ENCODE assay signal across 8 cellular contexts in the genomic region with DNA sequence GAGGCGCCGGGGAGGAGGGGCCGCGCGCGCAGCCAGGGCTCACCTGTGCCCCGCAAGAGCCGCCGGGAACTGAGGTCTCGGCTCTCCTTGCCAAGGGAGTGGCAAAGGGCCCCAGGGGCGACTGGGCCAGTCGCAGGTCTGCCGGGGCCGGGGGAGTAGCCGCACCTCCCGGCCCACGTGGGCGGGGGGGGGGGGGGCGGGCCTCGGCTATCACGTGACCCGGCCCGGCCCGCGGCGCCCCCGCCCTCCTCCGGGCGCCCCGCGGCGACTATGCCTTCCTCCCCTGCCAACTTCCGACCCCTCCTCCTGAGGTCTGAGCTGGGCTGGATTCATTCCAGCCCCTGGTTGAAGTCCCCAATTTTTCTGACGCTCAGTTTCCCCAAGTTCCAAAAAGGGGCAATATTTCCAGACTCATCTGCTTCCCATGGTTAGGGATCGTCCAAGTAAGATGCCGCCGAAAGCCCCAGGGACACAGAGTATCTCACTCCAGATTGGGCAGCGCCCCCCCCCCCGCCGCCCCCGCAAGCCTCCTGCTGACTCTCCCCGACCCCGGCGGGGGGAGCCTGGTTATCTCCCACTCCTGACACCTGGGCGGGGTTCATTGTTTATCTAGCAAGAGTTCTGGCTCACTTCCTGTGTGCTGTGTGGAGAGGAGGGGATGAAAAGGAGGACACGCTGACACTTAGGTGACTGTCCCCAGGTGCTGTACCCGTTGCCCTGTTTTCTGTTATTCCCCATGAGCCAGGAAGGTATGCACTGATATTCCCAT. TPM values are rescaled to one million over a fixed set of nuclear protein-coding genes. Genes with fewer than 3 reads are reported as not detected.
DNase-seq lines count a peak whose midpoint lies in the region; ATAC-seq and TF ChIP-seq lines count a peak whose summit lies in the region.

Gene TMC6, minus strand, starts transcription at position 140 of the 769 bp plus-strand sequence. CDS start 1,923 bp downstream, outside the sequence.

- no peaks in the 10 kb centered on the region for H3K27me3 ChIP-seq in Karpas-422 (ENCODE audit: low read length)

- no peak for TF ChIP-seq CTCF in astrocyte of the cerebellum (IDR thresholded peaks at IDR 0.05; ENCODE audit: low read depth, low read length, missing control alignments)

- DNase-seq in Karpas-422 (peak; percentile 94), T-helper 1 cell (peak; percentile 58 to 85 (median 71)), astrocyte of the cerebellum (ENCODE audit: low read depth) (no peak), hippocampal formation (lab: John Stamatoyannopoulos, UW) (peak; percentile 25 to 61), renal cortical epithelial cell (ENCODE audit: low read depth) (no peak), NCI-H446 treated with DMSO at 0.1 percent for 48 hours (lab: John Stamatoyannopoulos, UW) (no peak)

- H4K20me1 ChIP-seq in Karpas-422 (ENCODE audit: insufficient read depth, low read depth, low read length), result no peaks in the 10 kb centered on the region

- peaks cover 83% of the 10 kb centered on the region for H3K4me1 ChIP-seq in Karpas-422 (ENCODE audit: low read length)

- H2AFZ ChIP-seq in Karpas-422 (ENCODE audit: low read length), result no peak within 1 kb of the TSS

- peak within 1 kb of the TSS; percentile 96 for H3K9ac ChIP-seq in Karpas-422 (ENCODE audit: low read length)

- in situ Hi-C loops in astrocyte of the cerebellum (cut with HindIII; ENCODE audit: low sequenced_read_pairs), result no loop called here

- H3K9me3 ChIP-seq in Karpas-422 (ENCODE audit: low read length), result no peaks in the 10 kb centered on the region

- no peaks in the 10 kb centered on the region for H3K9me2 ChIP-seq in Karpas-422 (replicated peaks; ENCODE audit: insufficient read depth, low read length)

- no peak for ATAC-seq in HG03460 (IDR thresholded peaks at IDR 0.05; ENCODE audit: unreplicated experiment)

- TF ChIP-seq POLR2A in GM10847 (IDR thresholded peaks at IDR 0.05; ENCODE audit: extremely low read depth, insufficient read length), result peak; percentile 80

- peak within 1 kb of the TSS; percentile 94 for H3K27ac ChIP-seq in Karpas-422 (ENCODE audit: low read length)

- H3K4me3 ChIP-seq in Karpas-422 (ENCODE audit: low read length), result peak within 1 kb of the TSS; percentile 88
- peak within 1 kb of the TSS; percentile 41 for H3K4me3 ChIP-seq in astrocyte of the cerebellum (ENCODE audit: low read depth, low read length)

- H3K79me2 ChIP-seq in Karpas-422 (ENCODE audit: low read length), result peaks cover 49% of the 10 kb centered on the region

- H3K36me3 ChIP-seq in Karpas-422 (ENCODE audit: insufficient read depth, low read length), result peaks cover 7% of the 10 kb centered on the region

- peak within 1 kb of the TSS; percentile 98 for H3K4me2 ChIP-seq in Karpas-422 (ENCODE audit: low read depth, low read length, poor library complexity, severe bottlenecking)

RNA-seq across cellular contexts. Expression of gene TMC6, which starts in this region (rescaled TPM):
- 70.7 and 179 TPM in 2 replicates for total RNA-seq in Karpas-422 (2014; rRNA removed; shearing (Covaris generic); ENCODE audit: low replicate concordance)
- total RNA-seq in renal cortical epithelial cell, result 17.3 and 61.5 TPM in 2 replicates

Comparison
In these comparisons a context has a peak if more than half of its experiments do, and no peak if none do; other contexts are left out.
1. DNase-seq: peak in Karpas-422 (single experiment), T-helper 1 cell (5 of 5) and hippocampal formation (2 of 2); none in astrocyte of the cerebellum (single experiment), renal cortical epithelial cell (single experiment) and NCI-H446 treated with DMSO at 0.1 percent for 48 hours (single experiment).